ENCODE assay signal across 8 cellular contexts in the genomic region with DNA sequence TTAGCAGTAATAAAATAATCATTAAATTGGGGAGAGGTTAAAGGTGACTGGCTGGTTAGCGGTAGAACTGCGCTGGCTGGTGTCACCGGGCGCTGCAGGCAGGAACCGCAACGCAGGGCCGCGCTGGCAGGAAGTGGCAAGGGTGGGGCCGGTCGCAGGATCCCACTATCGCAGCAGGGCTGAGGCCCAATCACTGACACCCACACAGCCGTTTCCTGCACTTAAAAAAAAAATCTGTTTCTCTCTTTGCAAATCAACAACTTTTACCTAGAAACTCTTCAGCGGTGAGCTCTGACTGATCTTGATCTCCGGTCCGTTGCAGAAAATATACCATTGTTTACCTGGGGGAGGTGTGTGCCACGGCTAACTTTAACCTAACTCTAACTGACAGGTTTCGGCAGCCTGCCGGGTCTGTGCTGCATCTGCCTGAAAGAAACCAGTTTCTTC. TPM values are rescaled to one million over a fixed set of nuclear protein-coding genes. Genes with fewer than 3 reads are reported as not detected.
A peak's percentile ranks its signal among the peaks of the same experiment; 100 is the strongest.
DNase-seq lines count a peak whose midpoint lies in the region; ATAC-seq and TF ChIP-seq lines count a peak whose summit lies in the region.

No MANE protein-coding gene starts in this region.

- H3K9me3 Mint-ChIP-seq in T-helper 1 cell treated with Interleukin-12 subunit alpha and Interleukin-12 subunit beta and Interleukin-4 antibody, amounts not matched to agents 30 μg/mL and 1 μg/mL, for 36 hours, result no peaks in the 10 kb centered on the region
- no peaks in the 10 kb centered on the region for H3K9me3 Mint-ChIP-seq in activated naive CD8-positive, alpha-beta T cell treated with anti-CD3 and anti-CD28 coated beads, Interleukin-2, amount 10 ng/mL, durations not matched to agents 7 days and 5 days
- no peaks in the 10 kb centered on the region for H3K9me3 Mint-ChIP-seq in Caco-2 (ENCODE audit: unreplicated experiment)

- peaks cover 62% of the 10 kb centered on the region for H3K4me1 Mint-ChIP-seq in T-helper 1 cell treated with Interleukin-12 subunit alpha and Interleukin-12 subunit beta and Interleukin-4 antibody, amounts not matched to agents 30 μg/mL and 1 μg/mL, for 36 hours (ENCODE audit: low read depth)
- H3K4me1 Mint-ChIP-seq in activated naive CD8-positive, alpha-beta T cell treated with anti-CD3 and anti-CD28 coated beads, Interleukin-2, amount 10 ng/mL, durations not matched to agents 7 days and 5 days, result peaks cover 64% of the 10 kb centered on the region
- H3K4me1 Mint-ChIP-seq in Caco-2 (ENCODE audit: low read depth, unreplicated experiment), result no peaks in the 10 kb centered on the region

- CTCF ChIA-PET in Caco-2 (lab: Charles Lee), result interaction anchor here (1.0 kb wide), 1 partner anchor 186 kb away, joined by 5 read pairs; a partner anchor contains a TSS

- ATAC-seq in GM18505 (IDR thresholded peaks at IDR 0.05; ENCODE audit: unreplicated experiment) (peak; percentile 67), HG02852 (IDR thresholded peaks at IDR 0.05; ENCODE audit: unreplicated experiment) (peak; percentile 67)
- peak; percentile 56 for ATAC-seq in activated naive CD8-positive, alpha-beta T cell treated with anti-CD3 and anti-CD28 coated beads, Interleukin-2, amount 10 ng/mL, durations not matched to agents 7 days and 5 days (ENCODE audit: low read depth)

- peak overlapping the region; percentile 71 for H3K4me3 Mint-ChIP-seq in T-helper 1 cell treated with Interleukin-12 subunit alpha and Interleukin-12 subunit beta and Interleukin-4 antibody, amounts not matched to agents 30 μg/mL and 1 μg/mL, for 36 hours
- no peak overlapping the region for H3K4me3 Mint-ChIP-seq in activated naive CD8-positive, alpha-beta T cell treated with anti-CD3 and anti-CD28 coated beads, Interleukin-2, amount 10 ng/mL, durations not matched to agents 7 days and 5 days
- no peak overlapping the region for H3K4me3 Mint-ChIP-seq in Caco-2 (ENCODE audit: unreplicated experiment)

- H3K4me1 ChIP-seq in Caco-2, result no peaks in the 10 kb centered on the region

- H3K36me3 Mint-ChIP-seq in T-helper 1 cell treated with Interleukin-12 subunit alpha and Interleukin-12 subunit beta and Interleukin-4 antibody, amounts not matched to agents 30 μg/mL and 1 μg/mL, for 36 hours (ENCODE audit: low read depth), result peaks cover 32% of the 10 kb centered on the region
- peaks cover 19% of the 10 kb centered on the region for H3K36me3 Mint-ChIP-seq in activated naive CD8-positive, alpha-beta T cell treated with anti-CD3 and anti-CD28 coated beads, Interleukin-2, amount 10 ng/mL, durations not matched to agents 7 days and 5 days
- H3K36me3 Mint-ChIP-seq in Caco-2 (ENCODE audit: insufficient read depth, unreplicated experiment), result peaks cover 36% of the 10 kb centered on the region

- peak; percentile 49 for TF ChIP-seq POLR2A in GM18505 (IDR thresholded peaks at IDR 0.05; ENCODE audit: borderline replicate concordance, extremely low read depth, insufficient read depth, insufficient read length)

- H3K9me3 ChIP-seq in Caco-2, result no peaks in the 10 kb centered on the region

- H3K36me3 ChIP-seq in Caco-2 (ENCODE audit: control insufficient read depth, insufficient read depth, low read length), result peaks cover 5% of the 10 kb centered on the region

- BruUV-seq in Caco-2 (replicated peaks; lab: Mats Ljungman, UMichigan), result no TSS peak

- intact Hi-C loops in Caco-2 (cut with micrococcal nuclease; ENCODE audit: unreplicated experiment), result no loop called here

- no peaks in the 10 kb centered on the region for H3K27me3 Mint-ChIP-seq in T-helper 1 cell treated with Interleukin-12 subunit alpha and Interleukin-12 subunit beta and Interleukin-4 antibody, amounts not matched to agents 30 μg/mL and 1 μg/mL, for 36 hours (ENCODE audit: low read depth)
- H3K27me3 Mint-ChIP-seq in activated naive CD8-positive, alpha-beta T cell treated with anti-CD3 and anti-CD28 coated beads, Interleukin-2, amount 10 ng/mL, durations not matched to agents 7 days and 5 days, result peaks cover 4% of the 10 kb centered on the region
- no peaks in the 10 kb centered on the region for H3K27me3 Mint-ChIP-seq in Caco-2 (ENCODE audit: insufficient read depth, unreplicated experiment)

- POLR2A ChIA-PET in activated naive CD8-positive, alpha-beta T cell treated with anti-CD3 and anti-CD28 coated beads, Interleukin-2, amount 10 ng/mL, durations not matched to agents 7 days and 5 days (lab: Charles Lee), result interaction anchor here (0.9 to 19.3 kb wide), 10 partner anchors 10 to 527 kb away, joined by 3 to 532 read pairs (median 12); a partner anchor contains a TSS
- POLR2A ChIA-PET in Caco-2 (lab: Charles Lee), result no interaction called here

- DNase-seq in activated naive CD8-positive, alpha-beta T cell treated with anti-CD3 and anti-CD28 coated beads, Interleukin-2, amount 10 ng/mL, durations not matched to agents 7 days and 5 days, result peak; percentile 93
- DNase-seq in stimulated activated CD4-positive, alpha-beta T cell treated with anti-CD3 and anti-CD28 coated beads, Interleukin-15, amount 100 ng/mL, for 1 hour (ENCODE audit: low read depth in 1 of 2, low spot score in 1 of 2), result peak; percentile 59 to 83
- DNase-seq in NCI-H2171 treated with DMSO at 0.1 percent for 48 hours (lab: John Stamatoyannopoulos, UW) (no peak), COLO829 (ENCODE audit: low spot score) (no peak), Caco-2 (no peak)

- H3K27ac Mint-ChIP-seq in T-helper 1 cell treated with Interleukin-12 subunit alpha and Interleukin-12 subunit beta and Interleukin-4 antibody, amounts not matched to agents 30 μg/mL and 1 μg/mL, for 36 hours, result no peak overlapping the region
- no peak overlapping the region for H3K27ac Mint-ChIP-seq in activated naive CD8-positive, alpha-beta T cell treated with anti-CD3 and anti-CD28 coated beads, Interleukin-2, amount 10 ng/mL, durations not matched to agents 7 days and 5 days
- no peak overlapping the region for H3K27ac Mint-ChIP-seq in Caco-2 (ENCODE audit: unreplicated experiment)

- TF ChIP-seq CTCF in Caco-2 (IDR thresholded peaks at IDR 0.05; ENCODE audit: insufficient read depth in 1 of 2, low read depth in 1 of 2, low read length in 1 of 2, severe bottlenecking in 1 of 2, unreplicated experiment in 1 of 2), result no peak

- no peaks in the 10 kb centered on the region for H3K27me3 ChIP-seq in Caco-2 (replicated peaks; ENCODE audit: control insufficient read depth, insufficient read depth, low read length)

- no peak overlapping the region for H3K4me3 ChIP-seq in Caco-2 (ENCODE audit: low read depth, low read length)

RNA-seq across cellular contexts. Expression of a gene that starts 46.9 kb away (rescaled TPM):
- total RNA-seq in activated naive CD8-positive, alpha-beta T cell treated with anti-CD3 and anti-CD28 coated beads, Interleukin-2, amount 10 ng/mL, durations not matched to agents 7 days and 5 days, result 100 to 1,000 TPM; 172 to 193 TPM
- 0.77 and 1.2 TPM in 2 replicates for total RNA-seq in Caco-2 (2022)

Comparison
In these comparisons a context has a peak if more than half of its experiments do, and no peak if none do; other contexts are left out.
1. DNase-seq: peak in activated naive CD8-positive, alpha-beta T cell treated with anti-CD3 and anti-CD28 coated beads, Interleukin-2, amount 10 ng/mL, durations not matched to agents 7 days and 5 days (single experiment) and stimulated activated CD4-positive, alpha-beta T cell treated with anti-CD3 and anti-CD28 coated beads, Interleukin-15, amount 100 ng/mL, for 1 hour (2 of 2); none in NCI-H2171 treated with DMSO at 0.1 percent for 48 hours (single experiment), COLO829 (single experiment) and Caco-2 (0 of 2).
2. RNA of a gene that starts 46.9 kb away (total RNA-seq): 172 to 193 TPM in activated naive CD8-positive, alpha-beta T cell treated with anti-CD3 and anti-CD28 coated beads, Interleukin-2, amount 10 ng/mL, durations not matched to agents 7 days and 5 days; 0.77 to 1.2 TPM in Caco-2; every median in the first group is over 10 times any median in the second.
3. Peak in every context shown above with its lines, with median percentiles within 50 percentile points of each other: ATAC-seq.